1 cellular context compared by ENCODE assay signal in the genomic region with DNA sequence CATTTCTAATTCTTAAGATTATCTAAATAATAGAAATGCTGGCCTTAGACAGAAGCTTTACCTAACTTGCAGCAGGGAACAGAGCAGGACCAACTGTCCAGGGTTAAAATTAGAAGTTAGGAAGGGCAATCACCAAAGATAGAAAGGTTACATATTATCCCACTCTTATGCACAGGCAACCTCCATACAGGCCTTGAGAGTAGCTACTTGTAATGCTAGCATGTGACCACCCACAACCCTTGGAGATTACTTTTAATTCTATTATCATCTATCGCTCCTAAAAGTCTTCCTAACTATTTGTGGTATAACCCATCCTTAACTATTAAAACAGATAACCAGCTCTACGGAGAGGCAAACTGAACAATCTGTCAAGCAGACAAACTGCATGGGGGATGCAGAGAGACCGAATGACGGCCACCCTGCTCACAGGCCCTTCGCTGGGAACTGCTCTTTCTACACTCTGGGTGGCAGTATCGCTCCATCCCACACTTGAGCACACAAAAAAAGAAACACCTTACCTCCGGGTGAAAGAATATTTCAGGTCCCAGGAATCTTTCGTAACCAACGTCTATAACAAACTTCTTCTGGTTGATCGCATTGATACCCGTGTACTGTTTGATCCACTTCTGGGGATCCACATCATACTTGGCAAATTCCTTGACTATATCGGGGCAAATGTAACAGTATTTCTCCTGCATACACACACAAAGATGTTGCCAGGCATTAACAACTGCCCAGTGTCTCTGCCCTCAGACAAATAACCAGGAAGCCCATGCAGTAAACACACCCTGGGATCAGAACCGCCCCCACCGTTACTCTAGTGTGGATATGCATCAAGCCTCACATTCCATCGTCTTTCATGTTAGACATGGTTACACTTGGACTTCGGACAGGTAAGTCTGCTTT.
TF ChIP-seq lines count a peak whose summit lies in the region.

No MANE protein-coding gene starts in this region.

TF ChIP-seq in HepG2, 621 proteins besides CTCF, POLR2A, EP300 and RAD21:
- TF ChIP-seq HNF4A (CRISPR knock-in tag; IDR thresholded peaks at IDR 0.05): peak; percentile 18; the same call in 1 of the 2 replicates
- TF ChIP-seq IRF2 (CRISPR knock-in tag; IDR thresholded peaks at IDR 0.05): 0 out of 2 replicates have a peak, but pooled peaks have one; percentile 26
- TF ChIP-seq GATAD2A (CRISPR knock-in tag; IDR thresholded peaks at IDR 0.05): 0 out of 2 replicates have a peak, but pooled peaks have one; percentile 20
- TF ChIP-seq STAG1 (CRISPR knock-in tag; IDR thresholded peaks at IDR 0.05): peak; percentile 88
- peak; percentile 54; the same call in 1 of the 2 replicates for TF ChIP-seq SMC3 (IDR thresholded peaks at IDR 0.05; ENCODE audit: low read length)
